ENCODE assay signal across 9 cellular contexts in the genomic region with DNA sequence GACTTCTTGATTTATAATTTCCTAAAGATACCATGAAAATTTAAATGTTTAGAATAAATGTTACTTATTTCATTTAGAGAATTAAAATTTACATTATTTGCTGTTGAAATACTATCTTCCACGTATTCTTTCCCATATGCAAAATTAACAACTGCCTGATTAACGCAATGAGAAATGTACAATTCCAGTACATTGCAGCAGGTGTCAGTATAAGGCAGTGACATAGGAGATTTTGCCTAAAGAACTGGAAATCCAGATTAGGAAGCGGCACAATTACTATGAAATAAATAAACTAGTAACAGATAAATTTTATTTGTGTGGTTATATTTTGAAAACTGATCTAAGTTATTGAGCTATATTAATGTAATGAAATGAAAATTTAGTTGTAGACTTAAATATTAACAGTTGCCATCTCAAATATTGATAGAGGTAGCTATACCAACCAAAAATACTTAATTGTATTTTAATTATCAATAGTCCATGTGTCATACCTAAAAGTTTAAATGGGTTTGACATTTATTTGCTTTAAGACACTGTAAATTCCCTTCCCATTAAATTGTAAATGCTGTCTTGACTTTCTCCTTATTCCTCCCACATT.
DNase-seq lines count a peak whose midpoint lies in the region; ATAC-seq, FAIRE-seq and TF ChIP-seq lines count a peak whose summit lies in the region.
"Had no signal": no experiment of that assay in that cellular context is flagged by ENCODE, and none has a peak within 500 bp of the region (broad histone marks: within the 10 kb centered on the region; RNA-seq: fewer than 3 reads in every experiment).

No MANE protein-coding gene starts in this region.

- no peaks in the 10 kb centered on the region for H3K27me3 Mint-ChIP-seq in astrocyte (ENCODE audit: low read depth, unreplicated experiment)
- no peaks in the 10 kb centered on the region for H3K27me3 Mint-ChIP-seq in CD8-positive, alpha-beta memory T cell

- H3K4me3 Mint-ChIP-seq in astrocyte (ENCODE audit: unreplicated experiment), result no peak overlapping the region
- H3K4me3 Mint-ChIP-seq in CD8-positive, alpha-beta memory T cell, result no peak overlapping the region

- H3K27ac Mint-ChIP-seq in astrocyte (ENCODE audit: unreplicated experiment), result peak overlapping the region; percentile 43
- no peak overlapping the region for H3K27ac Mint-ChIP-seq in CD8-positive, alpha-beta memory T cell

- H4K20me1 ChIP-seq in astrocyte (ENCODE audit: insufficient read depth, low read length), result peaks cover 4% of the 10 kb centered on the region

- H3K27ac ChIP-seq in astrocyte (ENCODE audit: low read depth, low read length), result no peak overlapping the region
- H3K27ac ChIP-seq in CD8-positive, alpha-beta memory T cell (ENCODE audit: low read depth, low read length), result no peak overlapping the region
- H3K27ac ChIP-seq: epithelial cell of prostate had no signal

- no peak overlapping the region for H2AFZ ChIP-seq in astrocyte (ENCODE audit: low read depth, low read length)

- TF ChIP-seq CTCF in GM12874 (IDR thresholded peaks at IDR 0.05; ENCODE audit: insufficient read depth, low read depth, low read length) (peak; percentile 45; the same call in 1 of the 2 replicates), astrocyte (IDR thresholded peaks at IDR 0.05; ENCODE audit: insufficient read depth, low read depth, low read length) (peak; percentile 76)

- POLR2A ChIA-PET in CD8-positive, alpha-beta memory T cell (lab: Charles Lee), result interaction anchor here (1.1 kb wide), 1 partner anchor 13 kb away, joined by 3 read pairs; no protein-coding TSS in a partner anchor

- CTCF ChIA-PET in CD8-positive, alpha-beta memory T cell (lab: Charles Lee), result interaction anchor here (1.1 to 2.2 kb wide), 2 partner anchors 9 to 19 kb away, joined by 4 to 5 read pairs; no protein-coding TSS in a partner anchor

- FAIRE-seq in A204.1 (lab: Jason Lieb, UNC), result peak; percentile 96
- FAIRE-seq in astrocyte (lab: Jason Lieb, UNC), result peak; percentile 84

- H3K79me2 ChIP-seq in astrocyte (ENCODE audit: insufficient read depth, low read length), result no peaks in the 10 kb centered on the region

- H3K9ac ChIP-seq in astrocyte (ENCODE audit: low read length), result no peak overlapping the region

- no peaks in the 10 kb centered on the region for H3K4me1 ChIP-seq in astrocyte (ENCODE audit: insufficient read depth, low read length)
- H3K4me1 ChIP-seq in CD8-positive, alpha-beta memory T cell (ENCODE audit: insufficient read depth, low read length), result peaks cover 27% of the 10 kb centered on the region

- no peak overlapping the region for H3K4me2 ChIP-seq in astrocyte (ENCODE audit: low read length)

- no peaks in the 10 kb centered on the region for H3K36me3 ChIP-seq in astrocyte (ENCODE audit: insufficient read depth, low read length)
- H3K36me3 ChIP-seq in CD8-positive, alpha-beta memory T cell (ENCODE audit: insufficient read depth, low read length), result no peaks in the 10 kb centered on the region

- no peak overlapping the region for H3K4me3 ChIP-seq in astrocyte (ENCODE audit: insufficient read depth, low read depth, low read length)
- H3K4me3 ChIP-seq in CD8-positive, alpha-beta memory T cell (ENCODE audit: low read length), result no peak overlapping the region

- peaks cover 9% of the 10 kb centered on the region for H3K4me1 Mint-ChIP-seq in astrocyte (ENCODE audit: low read depth, unreplicated experiment)
- peaks cover 30 to 48% (median 39%) of the 10 kb centered on the region in 3 donors for H3K4me1 Mint-ChIP-seq in CD8-positive, alpha-beta memory T cell

- no peaks in the 10 kb centered on the region for H3K9me3 Mint-ChIP-seq in astrocyte (ENCODE audit: unreplicated experiment)
- H3K9me3 Mint-ChIP-seq in CD8-positive, alpha-beta memory T cell, result no peaks in the 10 kb centered on the region

- no peak for ATAC-seq in GM19397 (IDR thresholded peaks at IDR 0.05; ENCODE audit: unreplicated experiment)

- H3K27me3 ChIP-seq in astrocyte (ENCODE audit: insufficient read depth, low read length), result no peaks in the 10 kb centered on the region
- no peaks in the 10 kb centered on the region for H3K27me3 ChIP-seq in CD8-positive, alpha-beta memory T cell (ENCODE audit: insufficient read depth, low read length, poor library complexity, severe bottlenecking)

- no peaks in the 10 kb centered on the region for H3K36me3 Mint-ChIP-seq in astrocyte (ENCODE audit: low read depth, unreplicated experiment)
- peaks cover 0 to 32% (median 4%) of the 10 kb centered on the region in 3 donors for H3K36me3 Mint-ChIP-seq in CD8-positive, alpha-beta memory T cell

- no peaks in the 10 kb centered on the region for H3K9me3 ChIP-seq in astrocyte (ENCODE audit: insufficient read depth, low read depth, low read length)
- H3K9me3 ChIP-seq in CD8-positive, alpha-beta memory T cell (ENCODE audit: low read length), result no peaks in the 10 kb centered on the region

- DNase-seq in NCI-H2227 (lab: John Stamatoyannopoulos, UW; ENCODE audit: unreplicated experiment) (peak; percentile 46), astrocyte (ENCODE audit: low read depth) (no peak), kidney glomerular epithelial cell (lab: John Stamatoyannopoulos, UW) (peak; percentile 59)
- DNase-seq in CD8-positive, alpha-beta memory T cell, result no peak
- DNase-seq in activated CD4-positive, alpha-beta T cell treated with anti-CD3 and anti-CD28 coated beads for 48 hours, result no peak

Comparison
In these comparisons a context has a peak if more than half of its experiments do, and no peak if none do; other contexts are left out.
1. DNase-seq: peak in NCI-H2227 (single experiment) and kidney glomerular epithelial cell (single experiment); none in astrocyte (single experiment), CD8-positive, alpha-beta memory T cell (0 of 5) and activated CD4-positive, alpha-beta T cell treated with anti-CD3 and anti-CD28 coated beads for 48 hours (single experiment).